In genomic region chr2:54092940-54093339, GRCh38 we compare ENCODE assay signal across 11 cellular contexts. TPM values are rescaled to one million over a fixed set of nuclear protein-coding genes. Genes with fewer than 3 reads are reported as not detected.
DNase-seq lines count a peak whose midpoint lies in the region; ATAC-seq and TF ChIP-seq lines count a peak whose summit lies in the region.
"Had no signal": no experiment of that assay in that cellular context is flagged by ENCODE, and none has a peak within 500 bp of the region (broad histone marks: within the 10 kb centered on the region; RNA-seq: fewer than 3 reads in every experiment).

No MANE protein-coding gene starts in this region.

- WGBS in adrenal gland, 4 donors, result 71 to 96% (median 81%) methylated on average over 4 of the region's 4 CpGs
- WGBS in lower leg skin, 2 donors, result 47 to 63% methylated on average over 4 of the region's 4 CpGs

- intact Hi-C loops in adrenal gland (cut with DNase I) (no loop called here), lower leg skin (cut with DNase I; ENCODE audit: low total_unique reads) (no loop called here)

- no peaks in the 10 kb centered on the region for H3K9me3 ChIP-seq in adrenal gland (replicated peaks in 1 of 3)
- H3K9me3 ChIP-seq: lower lobe of right lung, thoracic aorta had no signal

- TF ChIP-seq POLR2A in adrenal gland (IDR thresholded peaks at IDR 0.05), result no peak
- no peak for TF ChIP-seq POLR2A in lower leg skin (IDR thresholded peaks at IDR 0.05)

- no peaks in the 10 kb centered on the region for H3K36me3 ChIP-seq in adrenal gland (replicated peaks in 1 of 2)
- H3K36me3 ChIP-seq: lower lobe of right lung, thoracic aorta had no signal

- H3K27me3 ChIP-seq in adrenal gland, result no peaks in the 10 kb centered on the region

- H3K4me3 ChIP-seq in adrenal gland (no peak overlapping the region), lower leg skin (ENCODE audit: low read depth, poor library complexity, severe bottlenecking) (no peak overlapping the region)
- H3K4me3 ChIP-seq: lower lobe of right lung, thoracic aorta had no signal

- ATAC-seq in GM18868 (IDR thresholded peaks at IDR 0.05; ENCODE audit: unreplicated experiment) (peak; percentile 67), GM21529 (IDR thresholded peaks at IDR 0.05; ENCODE audit: unreplicated experiment) (peak; percentile 57), HG03469 (IDR thresholded peaks at IDR 0.05; ENCODE audit: unreplicated experiment) (peak; percentile 36), HG03097 (IDR thresholded peaks at IDR 0.05; ENCODE audit: low FRiP score, unreplicated experiment) (no peak)
- ATAC-seq: lower lobe of right lung had no signal

- H3K4me1 ChIP-seq in adrenal gland (replicated peaks in 1 of 2), result peaks cover 0 to 11% of the 10 kb centered on the region in 2 donors

- peak; percentile 20 for DNase-seq in iPS-NIHi7 (ENCODE audit: extremely low spot score)
- no peak for DNase-seq in adrenal gland
- no peak for DNase-seq in NCI-H2171 treated with DMSO at 0.1 percent for 48 hours (lab: John Stamatoyannopoulos, UW)
- no peak for DNase-seq in lower leg skin (ENCODE audit: low spot score in 2 of 2)
- DNase-seq: IMR-90, lower lobe of right lung had no signal

- H3K27ac ChIP-seq in adrenal gland, result no peak overlapping the region
- H3K27ac ChIP-seq: lower lobe of right lung, thoracic aorta had no signal

- no peak for TF ChIP-seq CTCF in adrenal gland (IDR thresholded peaks at IDR 0.05)
- TF ChIP-seq CTCF in lower leg skin (IDR thresholded peaks at IDR 0.05), result no peak

RNA-seq across cellular contexts. Expression of gene ACYP2, which starts 22.5 kb away (rescaled TPM):
- total RNA-seq in adrenal gland, result 100 to 1,000 TPM in 1 of 8 donors, 10 to 100 TPM in 7; 40.3 to 101 (median 51.7) TPM
- 10 to 100 TPM; 49.3 to 72.1 (median 60.2) TPM for polyA plus RNA-seq in adrenal gland
- total RNA-seq in lower leg skin, result 10 to 100 TPM; 11.4 to 15.6 (median 12.5) TPM
